In genomic region chr1:157235307-157235706, GRCh38 we compare ENCODE assay signal across 20 cellular contexts.
"Had no signal": no experiment of that assay in that cellular context is flagged by ENCODE, and none has a peak within 500 bp of the region (broad histone marks: within the 10 kb centered on the region; RNA-seq: fewer than 3 reads in every experiment).

No MANE protein-coding gene starts in this region.

- H3K27ac Mint-ChIP-seq: activated CD4-positive, alpha-beta memory T cell treated with anti-CD3 and anti-CD28 coated beads for 36 hours; activated naive CD4-positive, alpha-beta T cell treated with anti-CD3 and anti-CD28 coated beads for 36 hours; activated naive CD8-positive, alpha-beta T cell treated with anti-CD3 and anti-CD28 coated beads, Interleukin-2, amount 50 U/mL, for 24 hours; activated T-cell treated with anti-CD3 and anti-CD28 coated beads, Interleukin-2, amount 50 U/mL, for 72 hours; immature natural killer cell; natural killer cell; stimulated activated naive CD8-positive, alpha-beta T cell treated with anti-CD3 and anti-CD28 coated beads, Interleukin-15, amount 100 ng/mL, for 72 hours had no signal

- H3K4me3 ChIP-seq: coronary artery, lower lobe of right lung, pancreas, tibial nerve, vagina had no signal

- H3K27me3 ChIP-seq: pancreas, tibial nerve, vagina had no signal

- H3K4me3 Mint-ChIP-seq: activated CD4-positive, alpha-beta memory T cell treated with anti-CD3 and anti-CD28 coated beads for 36 hours; activated naive CD4-positive, alpha-beta T cell treated with anti-CD3 and anti-CD28 coated beads for 36 hours; activated naive CD8-positive, alpha-beta T cell treated with anti-CD3 and anti-CD28 coated beads, Interleukin-2, amount 50 U/mL, for 24 hours; activated T-cell treated with anti-CD3 and anti-CD28 coated beads, Interleukin-2, amount 50 U/mL, for 72 hours; immature natural killer cell; natural killer cell; stimulated activated naive CD8-positive, alpha-beta T cell treated with anti-CD3 and anti-CD28 coated beads, Interleukin-15, amount 100 ng/mL, for 72 hours had no signal

- H3K27ac ChIP-seq: coronary artery, epithelial cell of prostate, lower lobe of right lung, pancreas, tibial nerve, vagina had no signal

- H3K9me3 Mint-ChIP-seq: activated CD4-positive, alpha-beta memory T cell treated with anti-CD3 and anti-CD28 coated beads for 36 hours; activated naive CD4-positive, alpha-beta T cell treated with anti-CD3 and anti-CD28 coated beads for 36 hours; activated naive CD8-positive, alpha-beta T cell treated with anti-CD3 and anti-CD28 coated beads, Interleukin-2, amount 50 U/mL, for 24 hours; activated T-cell treated with anti-CD3 and anti-CD28 coated beads, Interleukin-2, amount 50 U/mL, for 72 hours; natural killer cell; stimulated activated naive CD8-positive, alpha-beta T cell treated with anti-CD3 and anti-CD28 coated beads, Interleukin-15, amount 100 ng/mL, for 72 hours had no signal

- ATAC-seq: activated naive CD8-positive, alpha-beta T cell treated with anti-CD3 and anti-CD28 coated beads, Interleukin-2, amount 50 U/mL, for 24 hours; activated T-cell treated with anti-CD3 and anti-CD28 coated beads, Interleukin-2, amount 50 U/mL, for 72 hours; left lobe of liver; lower lobe of right lung; natural killer cell; pancreas; right cardiac atrium; stimulated activated naive CD8-positive, alpha-beta T cell treated with anti-CD3 and anti-CD28 coated beads, Interleukin-15, amount 100 ng/mL, for 72 hours had no signal

- DNase-seq: activated CD4-positive, alpha-beta memory T cell treated with anti-CD3 and anti-CD28 coated beads for 36 hours; activated CD4-positive, alpha-beta T cell treated with anti-CD3 and anti-CD28 coated beads for 48 hours; activated effector memory CD4-positive, alpha-beta T cell treated with Interleukin-2 at 50 U/mL for 16 hours; activated naive CD4-positive, alpha-beta T cell treated with anti-CD3 and anti-CD28 coated beads for 36 hours; activated naive CD8-positive, alpha-beta T cell treated with anti-CD3 and anti-CD28 coated beads, Interleukin-2, amount 50 U/mL, for 24 hours; activated T-cell treated with anti-CD3 and anti-CD28 coated beads, Interleukin-2, amount 50 U/mL, for 72 hours; cerebellar nuclear complex; immature natural killer cell; lower lobe of right lung; natural killer cell; pancreas; right cardiac atrium; stimulated activated CD4-positive, alpha-beta T cell treated with anti-CD3 and anti-CD28 coated beads, Interleukin-1b, Interleukin-23, amount 100 ng/mL, for 48 hours; stimulated activated naive CD8-positive, alpha-beta T cell treated with anti-CD3 and anti-CD28 coated beads, Interleukin-15, amount 100 ng/mL, for 72 hours; T-helper 9 cell had no signal

- H3K9me3 ChIP-seq: lower lobe of right lung, pancreas, tibial nerve, vagina had no signal

- H3K36me3 Mint-ChIP-seq: activated CD4-positive, alpha-beta memory T cell treated with anti-CD3 and anti-CD28 coated beads for 36 hours; immature natural killer cell; natural killer cell had no signal

- H3K4me1 ChIP-seq: tibial nerve, vagina had no signal

- H3K4me1 Mint-ChIP-seq: activated naive CD8-positive, alpha-beta T cell treated with anti-CD3 and anti-CD28 coated beads, Interleukin-2, amount 50 U/mL, for 24 hours; immature natural killer cell; natural killer cell; stimulated activated naive CD8-positive, alpha-beta T cell treated with anti-CD3 and anti-CD28 coated beads, Interleukin-15, amount 100 ng/mL, for 72 hours had no signal

- FAIRE-seq: pancreas had no signal

- H3K36me3 ChIP-seq: lower lobe of right lung, pancreas, tibial nerve, vagina had no signal
